23 cellular contexts compared by ENCODE assay signal in genomic region chr11:33197915-33198727, GRCh38. TPM values are rescaled to one million over a fixed set of nuclear protein-coding genes. Genes with fewer than 3 reads are reported as not detected.
DNase-seq lines count a peak whose midpoint lies in the region; ATAC-seq, FAIRE-seq and TF ChIP-seq lines count a peak whose summit lies in the region.
"Had no signal": no experiment of that assay in that cellular context is flagged by ENCODE, and none has a peak within 500 bp of the region (broad histone marks: within the 10 kb centered on the region; RNA-seq: fewer than 3 reads in every experiment).

No MANE protein-coding gene starts in this region.

- no peak overlapping the region for H2BK5ac ChIP-seq in H1 (ENCODE audit: low read depth, low read length)

- no peaks in the 10 kb centered on the region for H3K79me1 ChIP-seq in H1 (ENCODE audit: low read depth, low read length)

- no peak overlapping the region for H3K27ac ChIP-seq in H1 (ENCODE audit: low read depth, low read length)

- H3K9ac ChIP-seq in H1 (replicated peaks in 1 of 4; ENCODE audit: extremely low read depth in 1 of 4, low read depth in 3 of 4, low read length in 3 of 4): no peak overlapping the region

- no peak overlapping the region for H3K4me2 ChIP-seq in H1 (ENCODE audit: insufficient read depth in 1 of 2, low read depth in 2 of 2, low read length in 2 of 2)

- no peaks in the 10 kb centered on the region for H3K23me2 ChIP-seq in H1 (ENCODE audit: low read depth, low read length)

- 92% methylated on average over 11 of the region's 14 CpGs; no CpG with 5 or more reads in 1 of the 2 experiments for WGBS in H1 (ENCODE audit: extremely low coverage in 1 of 2, insufficient coverage in 1 of 2, insufficient read length in 1 of 2, insufficient replicate concordance in 2 of 2, low coverage in 1 of 2, low lambda C conversion rate in 2 of 2, missing lambda C conversion rate in 1 of 2), 2 experiments

- no peaks in the 10 kb centered on the region for H4K20me1 ChIP-seq in H1 (replicated peaks in 1 of 2; ENCODE audit: control insufficient read depth in 1 of 2, insufficient read depth in 2 of 2, low read length in 2 of 2)

- H3K4me3 ChIP-seq in H1 (ENCODE audit: extremely low read depth in 1 of 4, insufficient read depth in 2 of 4, low read depth in 3 of 4, low read length in 4 of 4): no peak overlapping the region
- H3K4me3 ChIP-seq: GM12878 had no signal

- no peak overlapping the region for H3K14ac ChIP-seq in H1 (ENCODE audit: insufficient read length)

- no peak for FAIRE-seq in H1 (lab: Jason Lieb, UNC)
- FAIRE-seq: frontal cortex, GM12878 had no signal

- no peak for TF ChIP-seq EP300 in H1 (IDR thresholded peaks at IDR 0.05; ENCODE audit: borderline replicate concordance in 1 of 2, low read depth in 2 of 2, low read length in 2 of 2)

- H3K4ac ChIP-seq in H1 (replicated peaks; ENCODE audit: insufficient read length, low read depth, low read length): no peak overlapping the region

- no peak for TF ChIP-seq POLR2A in H1 (IDR thresholded peaks at IDR 0.05; ENCODE audit: control extremely low read depth in 1 of 2, low read depth in 2 of 2, low read length in 2 of 2)

- CTCF ChIA-PET in H1 (lab: Charles Lee; ENCODE audit: partially characterized antibody): interaction anchor here (0.8 to 2.1 kb wide), 7 partner anchors 11 to 389 kb away, joined by 3 to 10 read pairs (median 3); no protein-coding TSS in a partner anchor

- no peak overlapping the region for H4K91ac ChIP-seq in H1 (replicated peaks; ENCODE audit: insufficient read length, low read length)

- intact Hi-C loops in cardiac septum (cut with DNase I): no loop called here

- POLR2A ChIA-PET in H1 (lab: Charles Lee; ENCODE audit: partially characterized antibody): interaction anchor here (0.8 to 1.0 kb wide), 2 partner anchors 9 to 67 kb away, joined by 3 read pairs; no protein-coding TSS in a partner anchor

- H3K27me3 ChIP-seq in H1 (replicated peaks in 1 of 4; ENCODE audit: control insufficient read depth in 3 of 4, extremely low read depth in 1 of 4, insufficient read depth in 3 of 4, low read length in 3 of 4): no peaks in the 10 kb centered on the region

- H4K8ac ChIP-seq in H1 (ENCODE audit: extremely low read depth, insufficient read depth, low read length): no peak overlapping the region

- no peak for TF ChIP-seq RAD21 in H1 (IDR thresholded peaks at IDR 0.05 in 1 of 2, conservative IDR thresholded peaks at IDR 0.05 in 1 of 2; ENCODE audit: low read depth in 2 of 2, low read length in 2 of 2)

- no peak overlapping the region for H2AFZ ChIP-seq in H1 (ENCODE audit: low read length)

- H2BK20ac ChIP-seq in H1 (ENCODE audit: low read length): no peak overlapping the region

- H2AK5ac ChIP-seq in H1 (ENCODE audit: low read depth, low read length): no peak overlapping the region

- H3K4me1 ChIP-seq in H1 (replicated peaks in 1 of 4; ENCODE audit: control insufficient read depth in 3 of 4, insufficient read depth in 4 of 4, low read length in 3 of 4): peaks cover 0 to 3% (median 0%) of the 10 kb centered on the region in 4 experiments; a peak in 2 of 7 replicates

- H3K23ac ChIP-seq in H1 (ENCODE audit: insufficient read length): no peak overlapping the region

- no peaks in the 10 kb centered on the region for H3K36me3 ChIP-seq in H1 (ENCODE audit: control insufficient read depth in 2 of 4, insufficient read depth in 4 of 4, low read length in 3 of 4)

- no peak overlapping the region for H2BK120ac ChIP-seq in H1 (replicated peaks; ENCODE audit: low read depth, low read length)

- ATAC-seq in omental fat pad (ENCODE audit: low FRiP score): peak; percentile 30
- ATAC-seq: effector memory CD8-positive, alpha-beta T cell; GM12878; left cardiac atrium had no signal

- H2BK15ac ChIP-seq in H1 (ENCODE audit: low read length): no peak overlapping the region

- no peak overlapping the region for H3K56ac ChIP-seq in H1 (replicated peaks; ENCODE audit: insufficient read length, low read depth, low read length)

- H3K18ac ChIP-seq in H1 (ENCODE audit: extremely low read depth, low read length): no peak overlapping the region

- H2BK12ac ChIP-seq in H1 (ENCODE audit: low read depth, low read length): no peak overlapping the region

- DNase-seq in EH (ENCODE audit: low read depth) (peak; percentile 30), NOMO-1 (lab: John Stamatoyannopoulos, UW; ENCODE audit: unreplicated experiment in 2 of 2) (peak; percentile 83 to 94), H1 (ENCODE audit: low read depth in 1 of 2, low spot score in 2 of 2) (no peak), omental fat pad (ENCODE audit: low spot score) (no peak), AG20443 (ENCODE audit: low spot score) (no peak), GM19240 (ENCODE audit: insufficient read length, low spot score) (no peak), DMS79 (lab: John Stamatoyannopoulos, UW) (no peak), cardiac septum (ENCODE audit: low spot score) (no peak)
- DNase-seq: activated CD8-positive, alpha-beta memory T cell treated with anti-CD3 and anti-CD28 coated beads for 24 hours; central memory CD4-positive, alpha-beta T cell; effector memory CD8-positive, alpha-beta T cell; GDM1; GOT3; left cardiac atrium; NCI-H1417 treated with DMSO at 0.1 percent for 48 hours; NCI-H2171 treated with DMSO at 0.1 percent for 48 hours; NCI-H774; occipital lobe; stimulated activated CD4-positive, alpha-beta T cell treated with anti-CD3 and anti-CD28 coated beads, Interleukin-2, amount 100 ng/mL, for 48 hours; substantia nigra; T-helper 1 cell had no signal

- no peak overlapping the region for H4K5ac ChIP-seq in H1 (ENCODE audit: insufficient read length, low read depth, low read length)

- H3K9me3 ChIP-seq in H1 (ENCODE audit: insufficient read depth in 2 of 2, low read depth in 1 of 2, low read length in 1 of 2): no peaks in the 10 kb centered on the region

- H3K79me2 ChIP-seq in H1 (ENCODE audit: control insufficient read depth in 1 of 2, insufficient read depth in 2 of 2, low read length in 2 of 2): no peaks in the 10 kb centered on the region

- no peak for TF ChIP-seq CTCF in H1 (IDR thresholded peaks at IDR 0.05; ENCODE audit: control extremely low read depth in 1 of 3, insufficient read depth in 1 of 3, low read depth in 1 of 3, low read length in 3 of 3)
- no peak for TF ChIP-seq CTCF in omental fat pad (IDR thresholded peaks at IDR 0.05)

TF ChIP-seq in H1, 55 proteins besides CTCF, POLR2A, EP300 and RAD21:
- TF ChIP-seq CEBPB (IDR thresholded peaks at IDR 0.05; ENCODE audit: low read depth, low read length): peak; percentile 15; the same call in 1 of the 2 replicates
- no peak for TF ChIP-seq NANOG (IDR thresholded peaks at IDR 0.05; ENCODE audit: insufficient read depth, low read depth, low read length, poor library complexity, severe bottlenecking)
- no peak for TF ChIP-seq CHD1 (IDR thresholded peaks at IDR 0.05; ENCODE audit: low read depth, low read length)
- TF ChIP-seq, protein P1, sequence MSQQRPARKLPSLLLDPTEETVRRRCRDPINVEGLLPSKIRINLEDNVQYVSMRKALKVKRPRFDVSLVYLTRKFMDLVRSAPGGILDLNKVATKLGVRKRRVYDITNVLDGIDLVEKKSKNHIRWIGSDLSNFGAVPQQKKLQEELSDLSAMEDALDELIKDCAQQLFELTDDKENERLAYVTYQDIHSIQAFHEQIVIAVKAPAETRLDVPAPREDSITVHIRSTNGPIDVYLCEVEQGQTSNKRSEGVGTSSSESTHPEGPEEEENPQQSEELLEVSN (IDR thresholded peaks at IDR 0.05): no peak
- no peak for TF ChIP-seq FOSL1 (IDR thresholded peaks at IDR 0.05; ENCODE audit: insufficient read depth, low read depth, low read length)
- TF ChIP-seq YY1 (IDR thresholded peaks at IDR 0.05; ENCODE audit: low read depth, low read length): no peak
- no peak for TF ChIP-seq RXRA (IDR thresholded peaks at IDR 0.05; ENCODE audit: insufficient read depth, low read depth, low read length)
- no peak for TF ChIP-seq TAF1 (IDR thresholded peaks at IDR 0.05; ENCODE audit: low read depth, low read length)

RNA-seq across cellular contexts. Expression of gene CSTF3, which starts 36.8 kb away (rescaled TPM):
- 54.7 and 61.0 TPM in 2 replicates for total RNA-seq in H1 (2021; fragmentation: NEBNext Ultra II Directional; extraction: Animal tissue kit (Norgen Biotek cat#: 25700))
- polyA plus RNA-seq in H1 (2011; rRNA removed): 14.3 and 22.3 TPM in 2 replicates
- polyA plus RNA-seq in H1 (2011; cell fraction: cytosol; rRNA removed): 37.4 TPM
- polyA plus RNA-seq in H1 (2011; cell fraction: nucleus; rRNA removed): 17.5 TPM
- 39.1 to 63.7 TPM (median 44.0 TPM) in 4 replicates for polyA plus RNA-seq in H1 (2012, experiment 1 of 2)
- 12.5 TPM for polyA plus RNA-seq in H1 (2012, experiment 2 of 2)
- 57.3 TPM for polyA plus RNA-seq in H1 (2013, experiment 1 of 2)
- 50.2 TPM for polyA plus RNA-seq in H1 (2013, experiment 2 of 2)
- 25.1 and 26.8 TPM in 2 replicates for polyA minus RNA-seq in H1 (2011; rRNA and poly(A)+ RNA removed)
- 20.8 TPM for polyA minus RNA-seq in H1 (2011; cell fraction: cytosol; rRNA and poly(A)+ RNA removed)
- 171 TPM for polyA minus RNA-seq in H1 (2011; cell fraction: nucleus; rRNA and poly(A)+ RNA removed)
- total RNA-seq in omental fat pad (10 to 100 TPM in 2 of 4 donors, 1 to 10 TPM in 2; 7.9 to 22.1 (median 11.4) TPM), cardiac septum (16.0 TPM)

RNA-seq across cellular contexts. Expression of gene HIPK3, which starts 59.1 kb away (rescaled TPM):
- total RNA-seq in H1 (2021; fragmentation: NEBNext Ultra II Directional; extraction: Animal tissue kit (Norgen Biotek cat#: 25700)): 20.8 and 22.3 TPM in 2 replicates
- polyA plus RNA-seq in H1 (2011; rRNA removed): 3.2 and 5.0 TPM in 2 replicates
- polyA plus RNA-seq in H1 (2011; cell fraction: cytosol; rRNA removed): 4.4 TPM
- polyA plus RNA-seq in H1 (2011; cell fraction: nucleus; rRNA removed): 4.4 TPM
- polyA plus RNA-seq in H1 (2012, experiment 1 of 2): 3.2 to 7.1 TPM (median 5.0 TPM) in 4 replicates
- polyA plus RNA-seq in H1 (2012, experiment 2 of 2): 0.21 TPM
- polyA plus RNA-seq in H1 (2013, experiment 1 of 2): 5.1 TPM
- polyA plus RNA-seq in H1 (2013, experiment 2 of 2): 5.0 TPM
- polyA minus RNA-seq in H1 (2011; rRNA and poly(A)+ RNA removed): 41.7 and 52.5 TPM in 2 replicates
- polyA minus RNA-seq in H1 (2011; cell fraction: cytosol; rRNA and poly(A)+ RNA removed): 18.5 TPM
- 71.7 TPM for polyA minus RNA-seq in H1 (2011; cell fraction: nucleus; rRNA and poly(A)+ RNA removed)
- 100 to 1,000 TPM; 233 to 345 (median 278) TPM for total RNA-seq in omental fat pad
- 302 TPM for total RNA-seq in cardiac septum

Comparison
In these comparisons a context has a peak if more than half of its experiments do, and no peak if none do; other contexts are left out.
1. DNase-seq: peak in EH (single experiment) and NOMO-1 (2 of 2); none in H1 (0 of 2), omental fat pad (single experiment), AG20443 (single experiment), GM19240 (single experiment), DMS79 (single experiment) and cardiac septum (single experiment).
2. RNA of gene HIPK3, which starts 59.1 kb away (total RNA-seq): 302 TPM in cardiac septum (single experiment) and 233 to 345 TPM in omental fat pad; 20.8 to 22.3 TPM in H1; every median in the first group is over 10 times any median in the second.